26 cellular contexts compared by ENCODE assay signal in the genomic region with DNA sequence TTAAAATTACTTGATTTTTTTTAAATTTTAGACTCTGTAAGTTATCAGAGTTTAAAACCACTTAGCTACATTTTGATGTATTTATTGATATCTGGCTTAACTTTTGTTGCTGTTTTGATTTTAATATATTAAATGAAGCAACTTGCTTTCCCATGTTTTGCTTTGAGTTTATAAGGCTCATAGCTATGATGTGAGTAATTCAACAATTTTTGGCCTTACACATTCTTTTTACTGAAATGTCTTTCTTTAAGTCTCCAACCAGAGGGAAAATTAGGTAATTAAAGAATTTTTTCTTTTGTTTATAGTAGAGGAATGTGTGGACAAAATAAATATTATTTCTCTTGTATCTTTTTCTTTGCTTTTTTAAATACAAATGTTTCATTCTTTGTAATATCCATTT.
A peak's percentile ranks its signal among the peaks of the same experiment; 100 is the strongest.
DNase-seq lines count a peak whose midpoint lies in the region; ATAC-seq, FAIRE-seq and TF ChIP-seq lines count a peak whose summit lies in the region.
"Had no signal": no experiment of that assay in that cellular context is flagged by ENCODE, and none has a peak within 500 bp of the region (broad histone marks: within the 10 kb centered on the region; RNA-seq: fewer than 3 reads in every experiment).

No MANE protein-coding gene starts in this region.

- DNase-seq in AG10803 (ENCODE audit: low read depth) (peak; percentile 64), LHCN-M2 (ENCODE audit: low read depth) (peak; percentile 32), dedifferentiated amniotic fluid mesenchymal stem cell (ENCODE audit: extremely low spot score) (peak; percentile 61), NCI-H2227 treated with DMSO at 0.1 percent for 48 hours (lab: John Stamatoyannopoulos, UW) (no peak), HT-29 (ENCODE audit: low spot score) (no peak)
- DNase-seq: activated CD4-positive, alpha-beta T cell treated with anti-CD3 and anti-CD28 coated beads for 48 hours; activated gamma-delta T cell; activated naive CD8-positive, alpha-beta T cell treated with anti-CD3 and anti-CD28 coated beads, Interleukin-2, amount 10 ng/mL, durations not matched to agents 7 days and 5 days; activated T-cell treated with anti-CD3 and anti-CD28 coated beads, Interleukin-2, amount 50 U/mL, for 1 hour; CD8-positive, alpha-beta memory T cell; gastrocnemius medialis; Kasumi-1; left lung; MV-4-11; naive B cell; NCI-H510A; nucleus accumbens; stimulated activated CD8-positive, alpha-beta memory T cell treated with anti-CD3 and anti-CD28 coated beads, Interleukin-4, amount 100 ng/mL, for 48 hours; T-helper 9 cell had no signal

- no peak overlapping the region for H3K4me3 ChIP-seq in AG10803 (ENCODE audit: low read length)
- H3K4me3 ChIP-seq: gastrocnemius medialis, HAP-1, left lung, skin epidermis, tibial nerve had no signal

- TF ChIP-seq CTCF in AG10803 (conservative IDR thresholded peaks at IDR 0.05; ENCODE audit: low read length), result no peak

- FAIRE-seq in islet of Langerhans (lab: Jason Lieb, UNC), result peak; percentile 79
- FAIRE-seq: GM19239 had no signal

- ATAC-seq in HG02981 (IDR thresholded peaks at IDR 0.05; ENCODE audit: unreplicated experiment) (no peak), GM21786 (IDR thresholded peaks at IDR 0.05; ENCODE audit: unreplicated experiment) (no peak)
- ATAC-seq: gastrocnemius medialis, left lung had no signal

Comparison
In these comparisons a context has a peak if more than half of its experiments do, and no peak if none do; other contexts are left out.
1. DNase-seq: peak in AG10803 (single experiment), LHCN-M2 (single experiment) and dedifferentiated amniotic fluid mesenchymal stem cell (single experiment); none in NCI-H2227 treated with DMSO at 0.1 percent for 48 hours (single experiment) and HT-29 (single experiment).